8 cellular contexts compared by ENCODE assay signal in genomic region chr13:27620377-27621115, GRCh38. TPM values are rescaled to one million over a fixed set of nuclear protein-coding genes. Genes with fewer than 3 reads are reported as not detected.
A peak's percentile ranks its signal among the peaks of the same experiment; 100 is the strongest.
DNase-seq lines count a peak whose midpoint lies in the region; ATAC-seq and TF ChIP-seq lines count a peak whose summit lies in the region.

Gene LNX2 (minus strand): TSS chr13:27620529. CDS start chr13:27581703, 38,826 bp downstream.

- peaks cover 22% of the 10 kb centered on the region for H3K4me1 ChIP-seq in thymus (ENCODE audit: control insufficient read depth, insufficient read depth, low read length)

- no peaks in the 10 kb centered on the region for H3K9me3 Mint-ChIP-seq in activated naive CD8-positive, alpha-beta T cell treated with anti-CD3 and anti-CD28 coated beads for 36 hours
- no peaks in the 10 kb centered on the region for H3K9me3 Mint-ChIP-seq in osteocyte (ENCODE audit: unreplicated experiment)

- peaks cover 1% of the 10 kb centered on the region for H3K9me3 ChIP-seq in thymus (ENCODE audit: control insufficient read depth)

- H3K27ac ChIP-seq in thymus (ENCODE audit: low read depth) = peak within 1 kb of the TSS; percentile 97

- H3K4me3 Mint-ChIP-seq in activated naive CD8-positive, alpha-beta T cell treated with anti-CD3 and anti-CD28 coated beads for 36 hours = peak within 1 kb of the TSS; percentile 90
- peak within 1 kb of the TSS; percentile 94 for H3K4me3 Mint-ChIP-seq in osteocyte (ENCODE audit: unreplicated experiment)

- POLR2A ChIA-PET in GM10248 (lab: Yijun Ruan, JAX) = no interaction called here

- TF ChIP-seq CTCF in GM10248 (IDR thresholded peaks at IDR 0.05; ENCODE audit: control extremely low read depth, extremely low read depth, low read depth, missing control alignments) = no peak
- TF ChIP-seq CTCF in osteocyte (IDR thresholded peaks at IDR 0.05) = no peak

- peak within 1 kb of the TSS; percentile 59 for H3K4me3 ChIP-seq in thymus (ENCODE audit: low read length)

- intact Hi-C loops in head of caudate nucleus (cut with DNase I) = loop anchor here (10.0 kb wide), 2 partner anchors 166 to 196 kb away; partner anchors contain the start of genes GTF3A and MTIF3

- no peaks in the 10 kb centered on the region for H3K27me3 ChIP-seq in thymus (ENCODE audit: control insufficient read depth, insufficient read depth)

- CTCF ChIA-PET in GM10248 (lab: Yijun Ruan, JAX) = interaction anchor here (1.0 to 2.7 kb wide), 14 partner anchors 9 to 1435 kb away, joined by 3 to 10 read pairs (median 3); no protein-coding TSS in a partner anchor

- H3K4me1 Mint-ChIP-seq in activated naive CD8-positive, alpha-beta T cell treated with anti-CD3 and anti-CD28 coated beads for 36 hours = peaks cover 51% of the 10 kb centered on the region
- H3K4me1 Mint-ChIP-seq in osteocyte (ENCODE audit: unreplicated experiment) = peaks cover 38% of the 10 kb centered on the region

- H3K36me3 ChIP-seq in thymus (ENCODE audit: control insufficient read depth, insufficient read depth) = no peaks in the 10 kb centered on the region

- H3K27me3 Mint-ChIP-seq in activated naive CD8-positive, alpha-beta T cell treated with anti-CD3 and anti-CD28 coated beads for 36 hours = no peaks in the 10 kb centered on the region
- H3K27me3 Mint-ChIP-seq in osteocyte (ENCODE audit: unreplicated experiment) = no peaks in the 10 kb centered on the region

- ATAC-seq in HG02610 (IDR thresholded peaks at IDR 0.05; ENCODE audit: unreplicated experiment) = peak; percentile 89

- H3K36me3 Mint-ChIP-seq in activated naive CD8-positive, alpha-beta T cell treated with anti-CD3 and anti-CD28 coated beads for 36 hours = peaks cover 41% of the 10 kb centered on the region
- peaks cover 14% of the 10 kb centered on the region for H3K36me3 Mint-ChIP-seq in osteocyte (ENCODE audit: unreplicated experiment)

- H3K27ac Mint-ChIP-seq in activated naive CD8-positive, alpha-beta T cell treated with anti-CD3 and anti-CD28 coated beads for 36 hours = peak within 1 kb of the TSS; percentile 93
- H3K27ac Mint-ChIP-seq in osteocyte (ENCODE audit: unreplicated experiment) = peak within 1 kb of the TSS; percentile 92

- WGBS in thymus = under 1% methylated on average over 79 of the region's 79 CpGs

- DNase-seq in GM10248 (ENCODE audit: extremely low spot score) (peak; percentile 98), NCI-H1105 (lab: John Stamatoyannopoulos, UW) (peak; percentile 89), SKM-1 (lab: John Stamatoyannopoulos, UW; ENCODE audit: unreplicated experiment) (peak; percentile 91), head of caudate nucleus (peak; percentile 95 to 100 (median 99)), osteocyte (ENCODE audit: extremely low spot score, unreplicated experiment) (peak; percentile 99)
- DNase-seq in activated naive CD8-positive, alpha-beta T cell treated with anti-CD3 and anti-CD28 coated beads for 36 hours = peak; percentile 98

RNA-seq across cellular contexts. Expression of gene LNX2, which starts in this region (rescaled TPM):
- 1 to 10 TPM; 3.8 to 4.0 TPM for total RNA-seq in activated naive CD8-positive, alpha-beta T cell treated with anti-CD3 and anti-CD28 coated beads for 36 hours
- total RNA-seq in osteocyte = 7.2 and 8.4 TPM in 2 replicates
- polyA plus RNA-seq in thymus = 9.4 TPM

Comparison
In these comparisons a context has a peak if more than half of its experiments do, and no peak if none do; other contexts are left out.
1. Peak in every context shown above with its lines: DNase-seq, ATAC-seq, H3K4me3 ChIP-seq and H3K27ac ChIP-seq.